ENCODE assay signal across 10 cellular contexts in the genomic region with DNA sequence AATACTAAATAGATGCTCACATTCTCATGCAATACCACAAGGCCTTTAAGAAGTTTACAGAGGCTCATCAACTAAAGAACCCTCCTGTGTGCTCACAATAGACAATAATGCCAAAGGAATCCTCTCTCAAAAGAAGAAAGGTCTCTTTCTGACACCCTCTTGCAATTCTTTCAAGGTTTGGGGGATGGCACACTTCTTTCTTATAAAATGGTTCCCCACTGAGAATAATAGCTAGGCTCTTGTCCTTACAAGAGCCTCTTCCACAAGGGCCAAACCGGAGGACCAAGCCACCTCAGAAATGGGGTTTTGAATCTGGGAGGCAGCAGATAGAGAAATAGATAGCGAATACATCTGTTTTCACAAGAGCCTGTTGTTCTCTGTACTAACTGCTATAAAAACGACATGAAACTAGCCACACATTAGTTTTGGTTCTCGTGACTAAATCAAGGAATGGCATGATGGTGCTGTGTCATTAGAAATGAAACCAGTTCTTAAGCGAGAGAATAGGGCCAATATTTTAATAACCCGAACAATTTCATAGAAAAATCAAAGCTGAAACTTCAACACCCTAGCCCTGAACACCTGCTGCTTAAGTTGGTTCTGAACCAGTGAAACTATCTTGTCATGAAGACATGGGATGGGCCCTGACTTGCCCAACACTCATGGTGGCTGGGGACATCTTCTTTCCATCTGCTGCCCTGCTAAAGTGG.
A peak's percentile ranks its signal among the peaks of the same experiment; 100 is the strongest.
DNase-seq lines count a peak whose midpoint lies in the region; ATAC-seq and TF ChIP-seq lines count a peak whose summit lies in the region.
"Had no signal": no experiment of that assay in that cellular context is flagged by ENCODE, and none has a peak within 500 bp of the region (broad histone marks: within the 10 kb centered on the region; RNA-seq: fewer than 3 reads in every experiment).

No MANE protein-coding gene starts in this region.

- no peak overlapping the region for H3K4me3 ChIP-seq in coronary artery
- no peak overlapping the region for H3K4me3 ChIP-seq in brain microvascular endothelial cell (ENCODE audit: low read depth, low read length)

- TF ChIP-seq CTCF in GM20000 (IDR thresholded peaks at IDR 0.05; ENCODE audit: extremely low read depth, missing control alignments) (no peak), coronary artery (IDR thresholded peaks at IDR 0.05) (no peak), brain microvascular endothelial cell (IDR thresholded peaks at IDR 0.05; ENCODE audit: low read depth, low read length, missing control alignments) (no peak)

- H3K27ac ChIP-seq in coronary artery, result no peak overlapping the region
- H3K27ac ChIP-seq in brain microvascular endothelial cell, result no peak overlapping the region

- peaks cover 4% of the 10 kb centered on the region for H3K9me3 Mint-ChIP-seq in activated CD4-positive, alpha-beta memory T cell treated with anti-CD3 and anti-CD28 coated beads, Interleukin-2, amount 10 ng/mL, durations not matched to agents 7 days and 5 days
- H3K9me3 Mint-ChIP-seq: type B pancreatic cell had no signal

- no peaks in the 10 kb centered on the region for H3K36me3 ChIP-seq in brain microvascular endothelial cell (replicated peaks)

- peak; percentile 42 for ATAC-seq in GM18505 (IDR thresholded peaks at IDR 0.05; ENCODE audit: unreplicated experiment)
- peak; percentile 44 for ATAC-seq in HG03097 (IDR thresholded peaks at IDR 0.05; ENCODE audit: low FRiP score, unreplicated experiment)

- CTCF ChIA-PET in activated CD4-positive, alpha-beta memory T cell treated with anti-CD3 and anti-CD28 coated beads, Interleukin-2, amount 10 ng/mL, durations not matched to agents 7 days and 5 days (lab: Charles Lee), result interaction anchor here (1.0 to 3.5 kb wide), 5 partner anchors 11 to 67 kb away, joined by 3 to 11 read pairs (median 3); no protein-coding TSS in a partner anchor

- peaks cover 74% of the 10 kb centered on the region for H3K4me1 Mint-ChIP-seq in activated CD4-positive, alpha-beta memory T cell treated with anti-CD3 and anti-CD28 coated beads, Interleukin-2, amount 10 ng/mL, durations not matched to agents 7 days and 5 days

- peak; percentile 45 for DNase-seq in GM20000 (ENCODE audit: low spot score)
- no peak for DNase-seq in activated CD4-positive, alpha-beta memory T cell treated with anti-CD3 and anti-CD28 coated beads, Interleukin-2, amount 10 ng/mL, durations not matched to agents 7 days and 5 days
- no peak for DNase-seq in activated effector memory CD4-positive, alpha-beta T cell treated with anti-CD3 and anti-CD28 coated beads, Interleukin-2, amount 50 U/mL, for 16 hours
- no peak for DNase-seq in coronary artery (ENCODE audit: low spot score)
- no peak for DNase-seq in brain microvascular endothelial cell
- DNase-seq in MV-4-11 (lab: John Stamatoyannopoulos, UW), result no peak
- DNase-seq: DMS79 treated with DMSO at 0.1 percent for 48 hours had no signal

- H3K27me3 ChIP-seq in brain microvascular endothelial cell (replicated peaks), result no peaks in the 10 kb centered on the region

- peak overlapping the region; percentile 80 for H3K27ac Mint-ChIP-seq in activated CD4-positive, alpha-beta memory T cell treated with anti-CD3 and anti-CD28 coated beads, Interleukin-2, amount 10 ng/mL, durations not matched to agents 7 days and 5 days
- H3K27ac Mint-ChIP-seq: type B pancreatic cell had no signal

- H3K4me3 Mint-ChIP-seq in activated CD4-positive, alpha-beta memory T cell treated with anti-CD3 and anti-CD28 coated beads, Interleukin-2, amount 10 ng/mL, durations not matched to agents 7 days and 5 days, result no peak overlapping the region
- H3K4me3 Mint-ChIP-seq: type B pancreatic cell had no signal

- no peak for TF ChIP-seq POLR2A in GM18505 (IDR thresholded peaks at IDR 0.05; ENCODE audit: borderline replicate concordance, extremely low read depth, insufficient read depth, insufficient read length)

- peaks cover 18% of the 10 kb centered on the region for H3K36me3 Mint-ChIP-seq in activated CD4-positive, alpha-beta memory T cell treated with anti-CD3 and anti-CD28 coated beads, Interleukin-2, amount 10 ng/mL, durations not matched to agents 7 days and 5 days (ENCODE audit: low read depth)

- in situ Hi-C loops in brain microvascular endothelial cell (cut with HindIII; ENCODE audit: low pct_ligation_motif_present, low sequenced_read_pairs), result no loop called here

- POLR2A ChIA-PET in activated CD4-positive, alpha-beta memory T cell treated with anti-CD3 and anti-CD28 coated beads, Interleukin-2, amount 10 ng/mL, durations not matched to agents 7 days and 5 days (lab: Charles Lee), result interaction anchor here (0.6 to 9.3 kb wide), 10 partner anchors 10 to 81 kb away, joined by 3 to 153 read pairs (median 4); a partner anchor contains a TSS

- no peaks in the 10 kb centered on the region for H3K27me3 Mint-ChIP-seq in activated CD4-positive, alpha-beta memory T cell treated with anti-CD3 and anti-CD28 coated beads, Interleukin-2, amount 10 ng/mL, durations not matched to agents 7 days and 5 days
